8 cellular contexts compared by ENCODE assay signal in genomic region chr7:25093268-25093802, GRCh38. TPM values are rescaled to one million over a fixed set of nuclear protein-coding genes. Genes with fewer than 3 reads are reported as not detected.
DNase-seq lines count a peak whose midpoint lies in the region; ATAC-seq and TF ChIP-seq lines count a peak whose summit lies in the region.

No MANE protein-coding gene starts in this region.

- peaks cover 8% of the 10 kb centered on the region for H3K4me1 Mint-ChIP-seq in activated naive CD4-positive, alpha-beta T cell treated with anti-CD3 and anti-CD28 coated beads for 36 hours (ENCODE audit: low read depth)

- no peaks in the 10 kb centered on the region for H3K36me3 Mint-ChIP-seq in activated naive CD4-positive, alpha-beta T cell treated with anti-CD3 and anti-CD28 coated beads for 36 hours (ENCODE audit: low read depth)

- peak; percentile 81 for DNase-seq in DND-41
- DNase-seq in M059J (ENCODE audit: low read depth) = peak; percentile 85
- DNase-seq in SKM-1 (lab: John Stamatoyannopoulos, UW; ENCODE audit: unreplicated experiment) = peak; percentile 16
- DNase-seq in activated naive CD4-positive, alpha-beta T cell treated with anti-CD3 and anti-CD28 coated beads for 36 hours = peak; percentile 90
- peak; percentile 39 to 83 (median 67) for DNase-seq in heart left ventricle
- peak; percentile 59 for DNase-seq in retina

- no peak overlapping the region for H3K27ac Mint-ChIP-seq in activated naive CD4-positive, alpha-beta T cell treated with anti-CD3 and anti-CD28 coated beads for 36 hours

- WGBS in heart left ventricle, 4 donors = 53 to 62% (median 55%) methylated on average over 3 of the region's 3 CpGs

- peaks cover 2% of the 10 kb centered on the region for H3K27me3 Mint-ChIP-seq in activated naive CD4-positive, alpha-beta T cell treated with anti-CD3 and anti-CD28 coated beads for 36 hours (ENCODE audit: low read depth)

- H3K27ac ChIP-seq in DND-41 (ENCODE audit: low read length) (no peak overlapping the region), heart left ventricle (no peak overlapping the region)

- no peaks in the 10 kb centered on the region for H3K9me3 ChIP-seq in DND-41 (ENCODE audit: insufficient read depth, low read length, severe bottlenecking)
- H3K9me3 ChIP-seq in heart left ventricle = no peaks in the 10 kb centered on the region

- H3K4me3 ChIP-seq in DND-41 (ENCODE audit: low read depth in 1 of 2, low read length in 2 of 2) (no peak overlapping the region), heart left ventricle (no peak overlapping the region)

- H3K9me3 Mint-ChIP-seq in activated naive CD4-positive, alpha-beta T cell treated with anti-CD3 and anti-CD28 coated beads for 36 hours = no peaks in the 10 kb centered on the region

- no peak overlapping the region for H3K9ac ChIP-seq in DND-41 (ENCODE audit: low read depth, low read length)

- no peak overlapping the region for H2AFZ ChIP-seq in DND-41 (ENCODE audit: low read depth, low read length)

- H3K4me1 ChIP-seq in DND-41 (ENCODE audit: insufficient read depth, low read length) = peaks cover 7% of the 10 kb centered on the region
- peaks cover 0 to 3% (median 0%) of the 10 kb centered on the region in 12 donors for H3K4me1 ChIP-seq in heart left ventricle

- TF ChIP-seq CTCF in DND-41 (IDR thresholded peaks at IDR 0.05; ENCODE audit: borderline replicate concordance, extremely low read depth, low read length, poor library complexity, severe bottlenecking) = peak; percentile 89
- TF ChIP-seq CTCF in heart left ventricle (IDR thresholded peaks at IDR 0.05) = peak; percentile 56 to 79 (median 70)

- H4K20me1 ChIP-seq in DND-41 (ENCODE audit: insufficient read depth, low read length) = no peaks in the 10 kb centered on the region

- no peaks in the 10 kb centered on the region for H3K79me2 ChIP-seq in DND-41 (ENCODE audit: insufficient read depth, low read length)

- H3K36me3 ChIP-seq in DND-41 (ENCODE audit: insufficient read depth, low read length) (no peaks in the 10 kb centered on the region), heart left ventricle (no peaks in the 10 kb centered on the region)

- TF ChIP-seq POLR2A in heart left ventricle (IDR thresholded peaks at IDR 0.05) = no peak

- H3K27me3 ChIP-seq in DND-41 (ENCODE audit: insufficient read depth, low read length, poor library complexity) = no peaks in the 10 kb centered on the region
- no peaks in the 10 kb centered on the region for H3K27me3 ChIP-seq in heart left ventricle

- H3K4me2 ChIP-seq in DND-41 (ENCODE audit: insufficient read depth, low read length) = no peak overlapping the region

- CTCF ChIA-PET in activated naive CD4-positive, alpha-beta T cell treated with anti-CD3 and anti-CD28 coated beads for 36 hours (lab: Charles Lee) = interaction anchor here (0.6 to 10.5 kb wide), 40 partner anchors 9 to 1533 kb away, joined by 3 to 191 read pairs (median 4); partner anchors contain the start of gene CYCS

- intact Hi-C loops in activated naive CD4-positive, alpha-beta T cell treated with anti-CD3 and anti-CD28 coated beads for 36 hours (cut with micrococcal nuclease) = loop anchor here (1.0 to 10.0 kb wide), 9 partner anchors 23 to 1231 kb away; partner anchors contain the start of gene OSBPL3
- intact Hi-C loops in heart left ventricle (cut with DNase I) = loop anchor here in 5 of 10 donors (5.0 kb wide), 2 partner anchors 276 to 281 kb away; no protein-coding TSS in a partner anchor

- no peak overlapping the region for H3K4me3 Mint-ChIP-seq in activated naive CD4-positive, alpha-beta T cell treated with anti-CD3 and anti-CD28 coated beads for 36 hours

- ATAC-seq in DND-41 (ENCODE audit: insufficient read depth, low read depth) (peak; percentile 92), GM21723 (IDR thresholded peaks at IDR 0.05; ENCODE audit: unreplicated experiment) (peak; percentile 82), heart left ventricle (peak in 3 of 4 donors; percentile 78 to 91 (median 80)), HG03457 (IDR thresholded peaks at IDR 0.05; ENCODE audit: unreplicated experiment) (no peak)

RNA-seq across cellular contexts. Expression of gene CYCS, which starts 31.7 kb away (rescaled TPM):
- total RNA-seq in M059J (2014; rRNA removed; shearing (Covaris generic)) = 111 and 215 TPM in 2 replicates
- total RNA-seq in activated naive CD4-positive, alpha-beta T cell treated with anti-CD3 and anti-CD28 coated beads for 36 hours = 100 to 1,000 TPM; 213 to 224 TPM
- 100 to 1,000 TPM; 125 to 774 (median 550) TPM for total RNA-seq in heart left ventricle
- polyA plus RNA-seq in heart left ventricle = 100 to 1,000 TPM; 449 to 450 TPM

Comparison
In these comparisons a context has a peak if more than half of its experiments do, and no peak if none do; other contexts are left out.
1. DNase-seq: peak in every context shown above with its lines; median percentile 90 in activated naive CD4-positive, alpha-beta T cell treated with anti-CD3 and anti-CD28 coated beads for 36 hours; 85 in M059J; 81 in DND-41; 67 in heart left ventricle; 59 in retina; 16 in SKM-1.